Comparison of ENCODE assay signal across 1 cellular context in genomic region chr13:87498681-87499080, GRCh38.
TF ChIP-seq lines count a peak whose summit lies in the region.

No MANE protein-coding gene starts in this region.

TF ChIP-seq in HEK293T, 16 proteins besides CTCF, POLR2A, EP300 and RAD21:
- TF ChIP-seq FOXA1 (IDR thresholded peaks at IDR 0.05) (no peak), NFRKB (IDR thresholded peaks at IDR 0.05) (no peak), BHLHE40 (IDR thresholded peaks at IDR 0.05; ENCODE audit: borderline replicate concordance) (no peak), PKNOX1 (IDR thresholded peaks at IDR 0.05) (no peak), FOXM1 (IDR thresholded peaks at IDR 0.05; ENCODE audit: borderline replicate concordance) (no peak), HDGF (IDR thresholded peaks at IDR 0.05; ENCODE audit: borderline replicate concordance) (no peak), LEF1 (IDR thresholded peaks at IDR 0.05; ENCODE audit: borderline replicate concordance) (no peak), ZNF384 (IDR thresholded peaks at IDR 0.05) (no peak), FOXK2 (IDR thresholded peaks at IDR 0.05) (no peak), TARDBP (IDR thresholded peaks at IDR 0.05) (no peak), CTBP1 (IDR thresholded peaks at IDR 0.05; ENCODE audit: borderline replicate concordance) (no peak), SUZ12 (IDR thresholded peaks at IDR 0.05) (no peak), SP1 (IDR thresholded peaks at IDR 0.05) (no peak), ARNT (IDR thresholded peaks at IDR 0.05) (no peak), ELF4 (IDR thresholded peaks at IDR 0.05) (no peak), L3MBTL2 (conservative IDR thresholded peaks at IDR 0.05) (no peak)
TF ChIP-seq in HEK293T: peak in this region for 0.
